27 cellular contexts compared by ENCODE assay signal in the genomic region with DNA sequence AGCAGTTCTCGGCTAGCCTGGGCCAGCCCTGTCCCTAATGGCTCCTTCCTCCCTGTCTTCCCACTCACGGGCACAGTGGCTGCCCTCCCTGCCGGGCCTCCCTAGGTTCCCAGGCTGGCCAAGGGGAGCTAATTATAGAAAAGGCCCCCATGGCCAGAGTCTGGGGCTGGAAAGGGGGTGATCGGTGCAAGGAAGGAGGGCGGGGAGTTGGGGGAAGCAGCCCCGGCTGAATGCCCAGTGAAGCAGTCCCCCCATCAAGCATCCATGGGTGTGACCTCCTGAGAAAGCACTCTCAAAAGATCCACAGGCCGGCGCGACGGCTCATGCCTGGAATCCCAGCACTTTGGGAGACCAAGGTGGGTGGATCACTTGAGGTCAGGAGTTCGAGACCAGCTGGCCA. TPM values are rescaled to one million over a fixed set of nuclear protein-coding genes. Genes with fewer than 3 reads are reported as not detected.
"Had no signal": no experiment of that assay in that cellular context is flagged by ENCODE, and none has a peak within 500 bp of the region (broad histone marks: within the 10 kb centered on the region; RNA-seq: fewer than 3 reads in every experiment).

No MANE protein-coding gene starts in this region.

- H3K4me1 Mint-ChIP-seq: activated CD4-positive, alpha-beta memory T cell treated with anti-CD3 and anti-CD28 coated beads, Interleukin-2, amount 10 ng/mL, durations not matched to agents 7 days and 5 days; activated naive CD4-positive, alpha-beta T cell treated with anti-CD3 and anti-CD28 coated beads, Interleukin-2, amount 10 ng/mL, durations not matched to agents 7 days and 5 days had no signal

- H3K9me3 Mint-ChIP-seq: activated CD4-positive, alpha-beta memory T cell treated with anti-CD3 and anti-CD28 coated beads, Interleukin-2, amount 10 ng/mL, durations not matched to agents 7 days and 5 days; activated CD4-positive, alpha-beta T cell treated with anti-CD3 and anti-CD28 coated beads, Interleukin-2, amount 10 ng/mL, durations not matched to agents 7 days and 5 days; activated naive CD4-positive, alpha-beta T cell treated with anti-CD3 and anti-CD28 coated beads, Interleukin-2, amount 10 ng/mL, durations not matched to agents 7 days and 5 days; activated naive CD8-positive, alpha-beta T cell treated with anti-CD3 and anti-CD28 coated beads, Interleukin-2, amount 10 ng/mL, durations not matched to agents 7 days and 5 days; activated T-cell treated with anti-CD3 and anti-CD28 coated beads, Interleukin-2, amount 50 U/mL, for 72 hours; activated T-helper 2 cell treated with anti-CD3 and anti-CD28 coated beads, Interferon-gamma antibody, Interleukin-2, Interleukin-4, amounts not matched to agents 10 μg/mL and 5 μg/mL and 100 μg/mL, durations not matched to agents 14 hours and 24 hours and 36 hours had no signal

- DNase-seq: activated CD4-positive, alpha-beta memory T cell treated with anti-CD3 and anti-CD28 coated beads, Interleukin-2, amount 10 ng/mL, durations not matched to agents 7 days and 5 days; activated CD4-positive, alpha-beta T cell treated with anti-CD3 and anti-CD28 coated beads, Interleukin-2, amount 10 ng/mL, durations not matched to agents 7 days and 5 days; activated CD4-positive, CD25-positive, alpha-beta regulatory T cell; activated gamma-delta T cell treated with Interleukin-2 at 50 U/mL for 16 hours; activated naive CD4-positive, alpha-beta T cell treated with anti-CD3 and anti-CD28 coated beads, Interleukin-2, amount 10 ng/mL, durations not matched to agents 7 days and 5 days; activated naive CD8-positive, alpha-beta T cell treated with anti-CD3 and anti-CD28 coated beads, Interleukin-2, amount 10 ng/mL, durations not matched to agents 7 days and 5 days; activated T-cell treated with anti-CD3 and anti-CD28 coated beads for 4 hours; activated T-cell treated with anti-CD3 and anti-CD28 coated beads, Interleukin-2, amount 50 U/mL, for 72 hours; adrenal gland; central memory CD4-positive, alpha-beta T cell; Kasumi-1; NCI-H1092; NCI-H1694 treated with DMSO at 0.1 percent for 48 hours; NCI-H2029 treated with DMSO at 0.1 percent for 48 hours; NCI-H345; NCI-H510A; NCI-H69; Peyer's patch; SHP77; SW 1271; T-helper 2 cell; T1000 had no signal

- ATAC-seq: activated T-cell treated with anti-CD3 and anti-CD28 coated beads, Interleukin-2, amount 50 U/mL, for 72 hours; SK-N-SH treated with all-trans-retinoic acid at 6 μM for 48 hours had no signal

- H3K9me3 ChIP-seq: adrenal gland, Peyer's patch, SJSA1 had no signal

- H3K27me3 Mint-ChIP-seq: activated CD4-positive, alpha-beta memory T cell treated with anti-CD3 and anti-CD28 coated beads, Interleukin-2, amount 10 ng/mL, durations not matched to agents 7 days and 5 days; activated CD4-positive, alpha-beta T cell treated with anti-CD3 and anti-CD28 coated beads, Interleukin-2, amount 10 ng/mL, durations not matched to agents 7 days and 5 days; activated naive CD8-positive, alpha-beta T cell treated with anti-CD3 and anti-CD28 coated beads, Interleukin-2, amount 10 ng/mL, durations not matched to agents 7 days and 5 days had no signal

- H3K36me3 Mint-ChIP-seq: activated naive CD4-positive, alpha-beta T cell treated with anti-CD3 and anti-CD28 coated beads, Interleukin-2, amount 10 ng/mL, durations not matched to agents 7 days and 5 days had no signal

- H3K27me3 ChIP-seq: adrenal gland, Peyer's patch, SJSA1 had no signal

- H3K36me3 ChIP-seq: adrenal gland, Peyer's patch, SJSA1 had no signal

- H3K4me3 Mint-ChIP-seq: activated CD4-positive, alpha-beta memory T cell treated with anti-CD3 and anti-CD28 coated beads, Interleukin-2, amount 10 ng/mL, durations not matched to agents 7 days and 5 days; activated CD4-positive, alpha-beta T cell treated with anti-CD3 and anti-CD28 coated beads, Interleukin-2, amount 10 ng/mL, durations not matched to agents 7 days and 5 days; activated naive CD4-positive, alpha-beta T cell treated with anti-CD3 and anti-CD28 coated beads, Interleukin-2, amount 10 ng/mL, durations not matched to agents 7 days and 5 days; activated naive CD8-positive, alpha-beta T cell treated with anti-CD3 and anti-CD28 coated beads, Interleukin-2, amount 10 ng/mL, durations not matched to agents 7 days and 5 days; activated T-cell treated with anti-CD3 and anti-CD28 coated beads, Interleukin-2, amount 50 U/mL, for 72 hours had no signal

- H3K27ac Mint-ChIP-seq: activated CD4-positive, alpha-beta memory T cell treated with anti-CD3 and anti-CD28 coated beads, Interleukin-2, amount 10 ng/mL, durations not matched to agents 7 days and 5 days; activated CD4-positive, alpha-beta T cell treated with anti-CD3 and anti-CD28 coated beads, Interleukin-2, amount 10 ng/mL, durations not matched to agents 7 days and 5 days; activated naive CD4-positive, alpha-beta T cell treated with anti-CD3 and anti-CD28 coated beads, Interleukin-2, amount 10 ng/mL, durations not matched to agents 7 days and 5 days; activated naive CD8-positive, alpha-beta T cell treated with anti-CD3 and anti-CD28 coated beads, Interleukin-2, amount 10 ng/mL, durations not matched to agents 7 days and 5 days; activated T-cell treated with anti-CD3 and anti-CD28 coated beads, Interleukin-2, amount 50 U/mL, for 72 hours; activated T-helper 2 cell treated with anti-CD3 and anti-CD28 coated beads, Interferon-gamma antibody, Interleukin-2, Interleukin-4, amounts not matched to agents 10 μg/mL and 5 μg/mL and 100 μg/mL, durations not matched to agents 14 hours and 24 hours and 36 hours had no signal

- H3K4me3 ChIP-seq: adrenal gland, Peyer's patch, SJSA1 had no signal

- H3K27ac ChIP-seq: adrenal gland, Peyer's patch, RWPE1, SJSA1 had no signal

RNA-seq across cellular contexts. Expression of a gene that starts 54.9 kb away (rescaled TPM):
- total RNA-seq: M059J, SJSA1 had no signal
